Comparison of ENCODE assay signal across 21 cellular contexts in genomic region chr15:33866101-33866737, GRCh38.
DNase-seq lines count a peak whose midpoint lies in the region; ATAC-seq, FAIRE-seq and TF ChIP-seq lines count a peak whose summit lies in the region.
"Had no signal": no experiment of that assay in that cellular context is flagged by ENCODE, and none has a peak within 500 bp of the region (broad histone marks: within the 10 kb centered on the region; RNA-seq: fewer than 3 reads in every experiment).

No MANE protein-coding gene starts in this region.

- H3K27me3 ChIP-seq in astrocyte (ENCODE audit: insufficient read depth, low read length) = no peaks in the 10 kb centered on the region

- H3K4me1 ChIP-seq in astrocyte (ENCODE audit: insufficient read depth, low read length) = peaks cover 11% of the 10 kb centered on the region
- H3K4me1 ChIP-seq: Caco-2 had no signal

- H3K9me3 ChIP-seq in astrocyte (ENCODE audit: insufficient read depth, low read depth, low read length) = no peaks in the 10 kb centered on the region
- H3K9me3 ChIP-seq: Caco-2 had no signal

- H2AFZ ChIP-seq in astrocyte (ENCODE audit: low read depth, low read length) = no peak overlapping the region

- no peak overlapping the region for H3K4me3 Mint-ChIP-seq in astrocyte (ENCODE audit: unreplicated experiment)
- H3K4me3 Mint-ChIP-seq in stimulated activated memory B cell treated with anti-CD40 and anti-IgM and Interleukin-4, amounts not matched to agents 10 μg/mL and 1 μg/mL and 100 μg/mL, for 72 hours = no peak overlapping the region
- H3K4me3 Mint-ChIP-seq: CD4-positive, CD25-positive, alpha-beta regulatory T cell; H9 had no signal

- peaks cover 17% of the 10 kb centered on the region for H3K36me3 Mint-ChIP-seq in astrocyte (ENCODE audit: low read depth, unreplicated experiment)
- H3K36me3 Mint-ChIP-seq in stimulated activated memory B cell treated with anti-CD40 and anti-IgM and Interleukin-4, amounts not matched to agents 10 μg/mL and 1 μg/mL and 100 μg/mL, for 72 hours = peaks cover 48% of the 10 kb centered on the region

- no peaks in the 10 kb centered on the region for H3K36me3 ChIP-seq in astrocyte (ENCODE audit: insufficient read depth, low read length)

- no peak for ATAC-seq in stimulated activated memory B cell treated with anti-CD40 and anti-IgM and Interleukin-4, amounts not matched to agents 10 μg/mL and 1 μg/mL and 100 μg/mL, for 72 hours
- ATAC-seq in GM21528 (IDR thresholded peaks at IDR 0.05; ENCODE audit: low FRiP score, unreplicated experiment) = no peak

- H3K4me2 ChIP-seq in astrocyte (ENCODE audit: low read length) = peak overlapping the region; percentile 10

- no peaks in the 10 kb centered on the region for H3K79me2 ChIP-seq in astrocyte (ENCODE audit: insufficient read depth, low read length)

- H3K27ac Mint-ChIP-seq in astrocyte (ENCODE audit: unreplicated experiment) = no peak overlapping the region
- no peak overlapping the region for H3K27ac Mint-ChIP-seq in stimulated activated memory B cell treated with anti-CD40 and anti-IgM and Interleukin-4, amounts not matched to agents 10 μg/mL and 1 μg/mL and 100 μg/mL, for 72 hours
- H3K27ac Mint-ChIP-seq: CD4-positive, CD25-positive, alpha-beta regulatory T cell; H9 had no signal

- no peaks in the 10 kb centered on the region for H4K20me1 ChIP-seq in astrocyte (ENCODE audit: insufficient read depth, low read length)

- peak overlapping the region; percentile 14 for H3K27ac ChIP-seq in astrocyte (ENCODE audit: low read depth, low read length)
- H3K27ac ChIP-seq: HL-60, RWPE1 had no signal

- no peaks in the 10 kb centered on the region for H3K9me3 Mint-ChIP-seq in astrocyte (ENCODE audit: unreplicated experiment)
- no peaks in the 10 kb centered on the region for H3K9me3 Mint-ChIP-seq in stimulated activated memory B cell treated with anti-CD40 and anti-IgM and Interleukin-4, amounts not matched to agents 10 μg/mL and 1 μg/mL and 100 μg/mL, for 72 hours
- H3K9me3 Mint-ChIP-seq: CD4-positive, CD25-positive, alpha-beta regulatory T cell; H9 had no signal

- DNase-seq in LNCaP clone FGC (ENCODE audit: low read depth) (peak; percentile 82), astrocyte (ENCODE audit: low read depth) (no peak), islet precursor cell (peak; percentile 83), medulla oblongata (ENCODE audit: extremely low spot score) (no peak), hypothalamus (lab: John Stamatoyannopoulos, UW) (no peak)
- DNase-seq: Caco-2; CD4-positive, CD25-positive, alpha-beta regulatory T cell; DMS153; H9; MV-4-11; NCI-H1417 treated with DMSO at 0.1 percent for 48 hours; NCI-H1930; NCI-H446; NCI-H69; NK-92 treated with Interleukin-12 subunit alpha and Interleukin-12 subunit beta, amount 100 ng/mL, for 24 hours had no signal

- H3K4me1 Mint-ChIP-seq in astrocyte (ENCODE audit: low read depth, unreplicated experiment) = peaks cover 17% of the 10 kb centered on the region
- H3K4me1 Mint-ChIP-seq in stimulated activated memory B cell treated with anti-CD40 and anti-IgM and Interleukin-4, amounts not matched to agents 10 μg/mL and 1 μg/mL and 100 μg/mL, for 72 hours = no peaks in the 10 kb centered on the region
- H3K4me1 Mint-ChIP-seq: CD4-positive, CD25-positive, alpha-beta regulatory T cell had no signal

- H3K4me3 ChIP-seq in LNCaP clone FGC (ENCODE audit: low read depth, low read length) (no peak overlapping the region), astrocyte (ENCODE audit: insufficient read depth, low read depth, low read length) (no peak overlapping the region)

- FAIRE-seq in astrocyte (lab: Jason Lieb, UNC) = no peak
- FAIRE-seq: GM19239, HTR-8/SVneo had no signal

- H3K27me3 Mint-ChIP-seq in astrocyte (ENCODE audit: low read depth, unreplicated experiment) = no peaks in the 10 kb centered on the region
- H3K27me3 Mint-ChIP-seq in stimulated activated memory B cell treated with anti-CD40 and anti-IgM and Interleukin-4, amounts not matched to agents 10 μg/mL and 1 μg/mL and 100 μg/mL, for 72 hours = no peaks in the 10 kb centered on the region
- H3K27me3 Mint-ChIP-seq: CD4-positive, CD25-positive, alpha-beta regulatory T cell had no signal

- TF ChIP-seq CTCF in LNCaP clone FGC (IDR thresholded peaks at IDR 0.05; ENCODE audit: control insufficient read depth, extremely low read depth, insufficient read depth) (no peak), astrocyte (IDR thresholded peaks at IDR 0.05; ENCODE audit: insufficient read depth, low read depth, low read length) (no peak)

- no peak overlapping the region for H3K9ac ChIP-seq in astrocyte (ENCODE audit: low read length)

Comparison
In these comparisons a context has a peak if more than half of its experiments do, and no peak if none do; other contexts are left out.
1. DNase-seq: peak in LNCaP clone FGC (single experiment) and islet precursor cell (single experiment); none in astrocyte (single experiment), medulla oblongata (single experiment) and hypothalamus (0 of 51).